In genomic region chr1:93723101-93723500, GRCh38 we compare ENCODE assay signal across 16 cellular contexts. TPM values are rescaled to one million over a fixed set of nuclear protein-coding genes. Genes with fewer than 3 reads are reported as not detected.
DNase-seq lines count a peak whose midpoint lies in the region; ATAC-seq and TF ChIP-seq lines count a peak whose summit lies in the region.
"Had no signal": no experiment of that assay in that cellular context is flagged by ENCODE, and none has a peak within 500 bp of the region (broad histone marks: within the 10 kb centered on the region; RNA-seq: fewer than 3 reads in every experiment).

No MANE protein-coding gene starts in this region.

- H4K20me1 ChIP-seq in fibroblast of lung (ENCODE audit: control insufficient read depth, extremely low read depth, insufficient read depth, low read length) (no peaks in the 10 kb centered on the region), neural progenitor cell (ENCODE audit: low read depth) (peaks cover 4% of the 10 kb centered on the region)

- H3K27ac ChIP-seq in fibroblast of lung (ENCODE audit: insufficient read depth, low read length) (no peak overlapping the region), neural progenitor cell (peak overlapping the region; percentile 98)
- H3K27ac ChIP-seq: HL-60 had no signal

- H3K9ac ChIP-seq in fibroblast of lung (ENCODE audit: insufficient read depth, low read length) (no peak overlapping the region), neural progenitor cell (no peak overlapping the region)

- peaks cover 5% of the 10 kb centered on the region for H3K4me1 ChIP-seq in fibroblast of lung (ENCODE audit: control insufficient read depth, extremely low read depth, insufficient read depth, low read length)
- peaks cover 56% of the 10 kb centered on the region for H3K4me1 ChIP-seq in neural progenitor cell

- H3K4me3 Mint-ChIP-seq in neural progenitor cell = peak overlapping the region; percentile 70
- H3K4me3 Mint-ChIP-seq in activated CD4-positive, alpha-beta memory T cell treated with anti-CD3 and anti-CD28 coated beads, Interleukin-2, amount 10 ng/mL, durations not matched to agents 7 days and 5 days = no peak overlapping the region

- H3K27me3 Mint-ChIP-seq in neural progenitor cell (ENCODE audit: insufficient read depth, low read depth) = peaks cover 21% of the 10 kb centered on the region
- no peaks in the 10 kb centered on the region for H3K27me3 Mint-ChIP-seq in activated CD4-positive, alpha-beta memory T cell treated with anti-CD3 and anti-CD28 coated beads, Interleukin-2, amount 10 ng/mL, durations not matched to agents 7 days and 5 days

- H3K4me1 Mint-ChIP-seq in neural progenitor cell = peaks cover 68% of the 10 kb centered on the region
- H3K4me1 Mint-ChIP-seq in activated CD4-positive, alpha-beta memory T cell treated with anti-CD3 and anti-CD28 coated beads, Interleukin-2, amount 10 ng/mL, durations not matched to agents 7 days and 5 days = no peaks in the 10 kb centered on the region

- H3K9me3 Mint-ChIP-seq in neural progenitor cell = peaks cover 5% of the 10 kb centered on the region
- H3K9me3 Mint-ChIP-seq in activated CD4-positive, alpha-beta memory T cell treated with anti-CD3 and anti-CD28 coated beads, Interleukin-2, amount 10 ng/mL, durations not matched to agents 7 days and 5 days = peaks cover 2% of the 10 kb centered on the region

- H3K79me2 ChIP-seq in fibroblast of lung (ENCODE audit: control insufficient read depth, insufficient read depth, low read length) = no peaks in the 10 kb centered on the region
- H3K79me2 ChIP-seq in neural progenitor cell (ENCODE audit: low read depth) = no peaks in the 10 kb centered on the region

- TF ChIP-seq CTCF in fibroblast of lung (conservative IDR thresholded peaks at IDR 0.05 in 1 of 2, IDR thresholded peaks at IDR 0.05 in 1 of 2; ENCODE audit: low read depth in 1 of 2, low read length in 2 of 2) (no peak), neural progenitor cell (IDR thresholded peaks at IDR 0.05) (no peak)

- DNase-seq in AG20443 (ENCODE audit: low spot score) = peak; percentile 85
- peak; percentile 62 for DNase-seq in RPMI7951 (ENCODE audit: low read depth)
- peak in 1 of 2 donors; percentile 32 for DNase-seq in fibroblast of lung (ENCODE audit: low read depth in 2 of 2)
- peak; percentile 71 for DNase-seq in neural progenitor cell (ENCODE audit: low spot score)
- no peak for DNase-seq in NCI-H510A treated with DMSO at 0.1 percent for 48 hours (lab: John Stamatoyannopoulos, UW)
- no peak for DNase-seq in activated CD4-positive, alpha-beta memory T cell treated with anti-CD3 and anti-CD28 coated beads, Interleukin-2, amount 10 ng/mL, durations not matched to agents 7 days and 5 days
- no peak for DNase-seq in DMS153 treated with DMSO at 0.1 percent for 48 hours (lab: John Stamatoyannopoulos, UW; ENCODE audit: unreplicated experiment)
- DNase-seq: activated CD4-positive, alpha-beta T cell treated with anti-CD3 and anti-CD28 coated beads for 48 hours; activated gamma-delta T cell treated with Interleukin-2 at 50 U/mL for 16 hours; left lung; NCI-H1105; NCI-H748 treated with DMSO at 0.1 percent for 48 hours; posterior cingulate gyrus; substantia nigra had no signal

- no peak overlapping the region for H3K4me2 ChIP-seq in fibroblast of lung (ENCODE audit: extremely low read depth, insufficient read depth, low read length)
- H3K4me2 ChIP-seq in neural progenitor cell = peak overlapping the region; percentile 76

- H3K4me3 ChIP-seq in fibroblast of lung (replicated peaks in 1 of 4; ENCODE audit: control extremely low read depth in 1 of 4, insufficient read depth in 1 of 4, low read depth in 3 of 4, low read length in 4 of 4) = no peak overlapping the region
- peak overlapping the region; percentile 31 for H3K4me3 ChIP-seq in neural progenitor cell
- H3K4me3 ChIP-seq: left lung had no signal

- POLR2A ChIA-PET in activated CD4-positive, alpha-beta memory T cell treated with anti-CD3 and anti-CD28 coated beads, Interleukin-2, amount 10 ng/mL, durations not matched to agents 7 days and 5 days (lab: Charles Lee) = no interaction called here

- peak overlapping the region; percentile 99 for H3K27ac Mint-ChIP-seq in neural progenitor cell
- no peak overlapping the region for H3K27ac Mint-ChIP-seq in activated CD4-positive, alpha-beta memory T cell treated with anti-CD3 and anti-CD28 coated beads, Interleukin-2, amount 10 ng/mL, durations not matched to agents 7 days and 5 days

- H2AFZ ChIP-seq in fibroblast of lung (ENCODE audit: low read length) (peak overlapping the region; percentile 54), neural progenitor cell (replicated peaks) (no peak overlapping the region)

- H3K27me3 ChIP-seq in fibroblast of lung (ENCODE audit: control insufficient read depth, insufficient read depth, low read length) (no peaks in the 10 kb centered on the region), neural progenitor cell (no peaks in the 10 kb centered on the region)
- H3K27me3 ChIP-seq: left lung had no signal

- peaks cover 41% of the 10 kb centered on the region for H3F3A ChIP-seq in neural progenitor cell (ENCODE audit: low read depth)

- H3K36me3 ChIP-seq in fibroblast of lung (ENCODE audit: control insufficient read depth, insufficient read depth, low read length) = no peaks in the 10 kb centered on the region
- no peaks in the 10 kb centered on the region for H3K36me3 ChIP-seq in neural progenitor cell
- H3K36me3 ChIP-seq: left lung had no signal

- H3K9me3 ChIP-seq in fibroblast of lung (ENCODE audit: control insufficient read depth, insufficient read depth, low read depth, low read length) = no peaks in the 10 kb centered on the region
- no peaks in the 10 kb centered on the region for H3K9me3 ChIP-seq in neural progenitor cell (ENCODE audit: low read depth)
- H3K9me3 ChIP-seq: left lung had no signal

- H3K36me3 Mint-ChIP-seq in neural progenitor cell = no peaks in the 10 kb centered on the region
- peaks cover 3% of the 10 kb centered on the region for H3K36me3 Mint-ChIP-seq in activated CD4-positive, alpha-beta memory T cell treated with anti-CD3 and anti-CD28 coated beads, Interleukin-2, amount 10 ng/mL, durations not matched to agents 7 days and 5 days (ENCODE audit: low read depth)

- ATAC-seq in HG03039 (IDR thresholded peaks at IDR 0.05; ENCODE audit: unreplicated experiment) = no peak
- ATAC-seq: left lung had no signal

- CTCF ChIA-PET in activated CD4-positive, alpha-beta memory T cell treated with anti-CD3 and anti-CD28 coated beads, Interleukin-2, amount 10 ng/mL, durations not matched to agents 7 days and 5 days (lab: Charles Lee) = interaction anchor here (0.6 kb wide), 1 partner anchor 17 kb away, joined by 4 read pairs; no protein-coding TSS in a partner anchor

RNA-seq across cellular contexts. Expression of gene BCAR3, which starts 41.5 kb away (rescaled TPM):
- total RNA-seq in RPMI7951 (2014; rRNA removed; shearing (Covaris generic)) = 50.1 and 60.0 TPM in 2 replicates
- total RNA-seq in fibroblast of lung = 34.4 and 35.2 TPM in 2 replicates
- 12.6 and 19.9 TPM in 2 replicates for polyA plus RNA-seq in fibroblast of lung
- 14.0 and 23.6 TPM in 2 replicates for polyA plus RNA-seq in fibroblast of lung (2012)
- polyA minus RNA-seq in fibroblast of lung (ENCODE audit: low replicate concordance) = 18.0 and 28.1 TPM in 2 replicates
- total RNA-seq in neural progenitor cell (ENCODE audit: low replicate concordance) = 11.7 and 12.4 TPM in 2 replicates
- 1 to 10 TPM; 3.1 to 3.9 TPM for total RNA-seq in activated CD4-positive, alpha-beta memory T cell treated with anti-CD3 and anti-CD28 coated beads, Interleukin-2, amount 10 ng/mL, durations not matched to agents 7 days and 5 days

Comparison
In these comparisons a context has a peak if more than half of its experiments do, and no peak if none do; other contexts are left out.
1. DNase-seq: peak in AG20443 (single experiment), RPMI7951 (single experiment) and neural progenitor cell (single experiment); none in NCI-H510A treated with DMSO at 0.1 percent for 48 hours (single experiment), activated CD4-positive, alpha-beta memory T cell treated with anti-CD3 and anti-CD28 coated beads, Interleukin-2, amount 10 ng/mL, durations not matched to agents 7 days and 5 days (single experiment) and DMS153 treated with DMSO at 0.1 percent for 48 hours (single experiment).